In genomic region chr10:21369697-21370096, GRCh38 we compare ENCODE assay signal across 16 cellular contexts.
DNase-seq lines count a peak whose midpoint lies in the region; ATAC-seq, FAIRE-seq and TF ChIP-seq lines count a peak whose summit lies in the region.
"Had no signal": no experiment of that assay in that cellular context is flagged by ENCODE, and none has a peak within 500 bp of the region (broad histone marks: within the 10 kb centered on the region; RNA-seq: fewer than 3 reads in every experiment).

No MANE protein-coding gene starts in this region.

- peak overlapping the region; percentile 62 for H3K27ac ChIP-seq in A673 (ENCODE audit: low read depth, low read length, poor library complexity, severe bottlenecking)
- H3K27ac ChIP-seq in K562 (ENCODE audit: extremely low read depth, low read depth, low read length), result no peak overlapping the region
- no peak overlapping the region for H3K27ac ChIP-seq in mesendoderm (ENCODE audit: low read depth, low read length)
- no peak overlapping the region for H3K27ac ChIP-seq in gastroesophageal sphincter
- H3K27ac ChIP-seq: body of pancreas, stomach had no signal

- H2BK120ac ChIP-seq in mesendoderm (ENCODE audit: low read depth, low read length), result peak overlapping the region; percentile 0

- no peak overlapping the region for H2AK5ac ChIP-seq in mesendoderm (ENCODE audit: low read length)

- no peak overlapping the region for H3K23ac ChIP-seq in mesendoderm (ENCODE audit: low read length)

- H4K8ac ChIP-seq in mesendoderm (ENCODE audit: low read depth, low read length), result no peak overlapping the region

- H3K79me1 ChIP-seq in mesendoderm (ENCODE audit: low read length), result no peaks in the 10 kb centered on the region

- H2BK15ac ChIP-seq in mesendoderm (replicated peaks; ENCODE audit: low read depth), result peak overlapping the region; percentile 43

- FAIRE-seq in K562 (lab: Jason Lieb, UNC), result no peak

- CTCF ChIA-PET in A673 (lab: Charles Lee) (no interaction called here), K562 (lab: Yijun Ruan, JAX; ENCODE audit: low intra/inter-chr PET ratio) (no interaction called here)

- H3K4me3 ChIP-seq in A673 (ENCODE audit: low read depth, low read length, poor library complexity, severe bottlenecking), result no peak overlapping the region
- no peak overlapping the region for H3K4me3 ChIP-seq in K562
- no peak overlapping the region for H3K4me3 ChIP-seq in mesendoderm (ENCODE audit: low read length)
- H3K4me3 ChIP-seq in gastroesophageal sphincter, result no peak overlapping the region
- H3K4me3 ChIP-seq: body of pancreas, stomach had no signal

- no peak overlapping the region for H2AFZ ChIP-seq in K562 (ENCODE audit: low read depth, low read length)

- H4K5ac ChIP-seq in mesendoderm (ENCODE audit: low read length), result no peak overlapping the region

- H3K36me3 ChIP-seq in A673 (ENCODE audit: insufficient read depth, low read length, poor library complexity, severe bottlenecking) (no peaks in the 10 kb centered on the region), K562 (ENCODE audit: control insufficient read depth, insufficient read depth, low read length) (no peaks in the 10 kb centered on the region), mesendoderm (ENCODE audit: control insufficient read depth, insufficient read depth, low read length) (no peaks in the 10 kb centered on the region), gastroesophageal sphincter (no peaks in the 10 kb centered on the region)
- H3K36me3 ChIP-seq: stomach had no signal

- no peak overlapping the region for H2BK5ac ChIP-seq in mesendoderm (ENCODE audit: low read length)

- intact Hi-C loops in A673 (cut with micrococcal nuclease; ENCODE audit: unreplicated experiment) (loop anchor here (10.0 kb wide), 1 partner anchor 75 kb away; no protein-coding TSS in a partner anchor), K562 (cut with micrococcal nuclease) (no loop called here)

- BruUV-seq in A673 (replicated peaks; lab: Mats Ljungman, UMichigan) (no TSS peak), K562 (replicated peaks; lab: Mats Ljungman, UMichigan) (no TSS peak)

- H3K56ac ChIP-seq in mesendoderm (ENCODE audit: low read length), result peak overlapping the region; percentile 17

- H3K18ac ChIP-seq in mesendoderm (ENCODE audit: low read length), result no peak overlapping the region

- POLR2A ChIA-PET in A673 (lab: Charles Lee; ENCODE audit: low non-redundant PET) (interaction anchor here (0.5 kb wide), 1 partner anchor 13 kb away, joined by 10 read pairs; no protein-coding TSS in a partner anchor), K562 (lab: Yijun Ruan, JAX) (no interaction called here)

- TF ChIP-seq EP300 in K562 (IDR thresholded peaks at IDR 0.05; ENCODE audit: low read length), result no peak
- no peak for TF ChIP-seq EP300 in gastroesophageal sphincter (IDR thresholded peaks at IDR 0.05)

- H3K9me1 ChIP-seq in K562 (ENCODE audit: control insufficient read depth, insufficient read depth, low read length), result no peaks in the 10 kb centered on the region

- no peak for ATAC-seq in K562
- no peak for ATAC-seq in HG03139 (IDR thresholded peaks at IDR 0.05; ENCODE audit: unreplicated experiment)
- ATAC-seq in gastroesophageal sphincter, result no peak
- no peak for ATAC-seq in GM19467 (IDR thresholded peaks at IDR 0.05; ENCODE audit: unreplicated experiment)
- ATAC-seq: activated CD8-positive, alpha-beta T cell treated with anti-CD3 and anti-CD28 coated beads, Interleukin-2, amount 10 ng/mL, durations not matched to agents 7 days and 5 days; body of pancreas; HCT116 had no signal

- in situ Hi-C loops in K562 (cut with MboI), result no loop called here

- H3K27me3 ChIP-seq in A673 (replicated peaks; ENCODE audit: insufficient read depth, low read depth, low read length, poor library complexity), result no peaks in the 10 kb centered on the region
- H3K27me3 ChIP-seq in K562 (ENCODE audit: control insufficient read depth in 2 of 2, insufficient read depth in 2 of 2, low read length in 2 of 2), result no peaks in the 10 kb centered on the region
- H3K27me3 ChIP-seq in mesendoderm (ENCODE audit: insufficient read depth, low read length, poor library complexity), result no peaks in the 10 kb centered on the region
- no peaks in the 10 kb centered on the region for H3K27me3 ChIP-seq in gastroesophageal sphincter
- H3K27me3 ChIP-seq: body of pancreas, stomach had no signal

- no peak for TF ChIP-seq POLR2A in K562 (conservative IDR thresholded peaks at IDR 0.05)
- TF ChIP-seq POLR2A in gastroesophageal sphincter (IDR thresholded peaks at IDR 0.05), result no peak

- no peak overlapping the region for H3K9ac ChIP-seq in K562 (ENCODE audit: insufficient read depth in 1 of 2, low read depth in 2 of 2, low read length in 2 of 2)
- no peak overlapping the region for H3K9ac ChIP-seq in mesendoderm (ENCODE audit: low read length)

- H3K4ac ChIP-seq in mesendoderm (ENCODE audit: low read depth, low read length), result no peak overlapping the region

- 0% methylated on average over 2 of the region's 2 CpGs for WGBS in K562 (ENCODE audit: insufficient coverage, low coverage, missing lambda C conversion rate)
- WGBS in mesendoderm (ENCODE audit: extremely low coverage, insufficient coverage, low lambda C conversion rate), result no CpG with 5 or more reads among the region's 2 CpGs
- 33 to 60% methylated on average over 1 to 2 of the region's 2 CpGs for WGBS in gastroesophageal sphincter (ENCODE audit: low coverage in 1 of 2), 2 donors

- no peak overlapping the region for H3K4me2 ChIP-seq in K562 (ENCODE audit: insufficient read depth, low read length)
- H3K4me2 ChIP-seq in mesendoderm (ENCODE audit: low read length), result no peak overlapping the region

- H3K9me3 ChIP-seq in A673 (ENCODE audit: low read depth, low read length, poor library complexity, severe bottlenecking), result no peaks in the 10 kb centered on the region
- H3K9me3 ChIP-seq in K562 (replicated peaks; ENCODE audit: control insufficient read depth, insufficient read depth, low read depth, low read length), result no peaks in the 10 kb centered on the region
- H3K9me3 ChIP-seq in gastroesophageal sphincter, result no peaks in the 10 kb centered on the region
- H3K9me3 ChIP-seq: body of pancreas, stomach had no signal

- H3K79me2 ChIP-seq in K562 (ENCODE audit: control insufficient read depth, insufficient read depth, low read length), result no peaks in the 10 kb centered on the region
- H3K79me2 ChIP-seq in mesendoderm (ENCODE audit: control insufficient read depth, insufficient read depth, low read length), result no peaks in the 10 kb centered on the region

- DNase-seq in A673 (ENCODE audit: low spot score) (peak; percentile 26), MV-4-11 (lab: John Stamatoyannopoulos, UW) (peak; percentile 37), K562 (ENCODE audit: extremely low read depth in 1 of 4, low spot score in 3 of 4) (no peak), mesendoderm (no peak), NCI-H187 (lab: John Stamatoyannopoulos, UW) (no peak)
- DNase-seq: activated CD8-positive, alpha-beta T cell treated with anti-CD3 and anti-CD28 coated beads, Interleukin-2, amount 10 ng/mL, durations not matched to agents 7 days and 5 days; activated T-cell treated with anti-CD3 and anti-CD28 coated beads, Interleukin-2, amount 50 U/mL, for 48 hours; body of pancreas; NCI-H1417; RPMI8226; stimulated activated CD4-positive, alpha-beta T cell treated with anti-CD3 and anti-CD28 coated beads, Interleukin-2, amount 100 ng/mL, for 48 hours; stomach had no signal

- H4K20me1 ChIP-seq in K562 (replicated peaks; ENCODE audit: control insufficient read depth, insufficient read depth, low read length), result no peaks in the 10 kb centered on the region

- TF ChIP-seq RAD21 in K562 (CRISPR knock-in tag; conservative IDR thresholded peaks at IDR 0.05 in 1 of 2, IDR thresholded peaks at IDR 0.05 in 1 of 2), result no peak

- H3K4me1 ChIP-seq in A673 (ENCODE audit: insufficient read depth, low read length, poor library complexity, severe bottlenecking), result peaks cover 21% of the 10 kb centered on the region
- peaks cover 0 to 4% of the 10 kb centered on the region in 2 experiments; a peak in 2 of 5 replicates for H3K4me1 ChIP-seq in K562 (replicated peaks in 1 of 2; ENCODE audit: control insufficient read depth in 2 of 2, insufficient read depth in 2 of 2, low read length in 2 of 2)
- peaks cover 2% of the 10 kb centered on the region for H3K4me1 ChIP-seq in mesendoderm (ENCODE audit: control insufficient read depth, low read depth, low read length)
- peaks cover 0 to 20% (median 4%) of the 10 kb centered on the region in 3 donors for H3K4me1 ChIP-seq in gastroesophageal sphincter
- H3K4me1 ChIP-seq: body of pancreas had no signal

- TF ChIP-seq CTCF in A673 (conservative IDR thresholded peaks at IDR 0.05; ENCODE audit: low read depth, low read length), result no peak
- no peak for TF ChIP-seq CTCF in K562 (IDR thresholded peaks at IDR 0.05 in 2 of 3, conservative IDR thresholded peaks at IDR 0.05 in 1 of 3; ENCODE audit: insufficient read depth in 2 of 3, low read depth in 1 of 3, low read length in 3 of 3)
- no peak for TF ChIP-seq CTCF in gastroesophageal sphincter (IDR thresholded peaks at IDR 0.05)

TF ChIP-seq in K562, 482 proteins besides CTCF, POLR2A, EP300 and RAD21 (continues in another document):
- TF ChIP-seq PBX2 (CRISPR knock-in tag; IDR thresholded peaks at IDR 0.05; ENCODE audit: low read depth), result no peak
- 0 out of 2 replicates have a peak, but pooled peaks have one; percentile 29 for TF ChIP-seq PBX2 (tag; conservative IDR thresholded peaks at IDR 0.05; ENCODE audit: low read depth)
- no peak for TF ChIP-seq ZNF311 (CRISPR knock-in tag; IDR thresholded peaks at IDR 0.05)
- peak; percentile 40 for TF ChIP-seq MEIS2 (IDR thresholded peaks at IDR 0.05; ENCODE audit: partially characterized antibody)

Comparison
In these comparisons a context has a peak if more than half of its experiments do, and no peak if none do; other contexts are left out.
1. DNase-seq: peak in A673 (single experiment) and MV-4-11 (single experiment); none in K562 (0 of 4), mesendoderm (single experiment) and NCI-H187 (0 of 2).